ENCODE assay signal across 29 cellular contexts in the genomic region with DNA sequence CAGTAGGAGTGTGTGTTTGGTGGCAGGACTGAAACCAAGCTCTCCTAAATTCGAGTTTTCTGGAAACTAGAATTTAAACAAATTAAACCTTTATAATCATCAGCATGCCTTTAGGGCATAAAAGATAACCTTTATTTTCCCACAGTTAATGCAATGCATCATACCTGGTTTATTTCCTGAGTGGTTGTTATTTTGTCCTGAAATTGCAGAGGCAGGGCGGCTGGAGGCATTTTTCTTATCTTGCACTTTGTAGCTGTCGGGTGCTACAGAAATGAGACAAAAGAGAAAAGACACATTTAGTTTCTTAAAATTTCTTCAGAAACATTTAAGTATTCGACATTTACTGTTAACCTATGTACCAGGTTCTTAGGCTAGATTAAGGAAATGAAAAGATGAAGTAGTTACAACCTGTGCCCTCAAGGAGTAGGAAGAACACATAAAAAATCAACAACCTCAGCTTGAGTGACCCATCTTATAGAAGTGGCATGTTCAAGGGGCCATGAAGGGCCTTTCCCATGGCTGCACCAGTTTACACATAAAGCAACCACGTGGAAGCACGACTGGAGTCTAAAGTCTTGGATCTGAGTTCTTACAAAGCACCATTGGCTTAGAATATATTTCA.
"Had no signal": no experiment of that assay in that cellular context is flagged by ENCODE, and none has a peak within 500 bp of the region (broad histone marks: within the 10 kb centered on the region; RNA-seq: fewer than 3 reads in every experiment).

No MANE protein-coding gene starts in this region.

- H3K4me3 ChIP-seq: breast epithelium, gastroesophageal sphincter, left ventricle myocardium inferior, lung, right atrium auricular region, smooth muscle cell, stomach, tibial nerve, uterus had no signal

- H3K9me3 ChIP-seq: breast epithelium, gastroesophageal sphincter, left ventricle myocardium inferior, right atrium auricular region, stomach, tibial nerve, uterus had no signal

- H3K36me3 ChIP-seq: breast epithelium, gastroesophageal sphincter, left ventricle myocardium inferior, right atrium auricular region, tibial nerve, uterus had no signal

- H3K4me3 Mint-ChIP-seq: activated CD4-positive, alpha-beta T cell treated with anti-CD3 and anti-CD28 coated beads for 36 hours; activated CD8-positive, alpha-beta memory T cell treated with anti-CD3 and anti-CD28 coated beads, Interleukin-2, amount 10 ng/mL, durations not matched to agents 7 days and 5 days; activated CD8-positive, alpha-beta T cell treated with anti-CD3 and anti-CD28 coated beads, Interleukin-2, amount 10 ng/mL, durations not matched to agents 7 days and 5 days; activated naive CD4-positive, alpha-beta T cell treated with anti-CD3 and anti-CD28 coated beads, Interleukin-2, amount 50 U/mL, for 24 hours; activated naive CD8-positive, alpha-beta T cell treated with anti-CD3 and anti-CD28 coated beads, Interleukin-2, amount 50 U/mL, for 24 hours; immature natural killer cell; natural killer cell treated with Interleukin-12 subunit alpha and Interleukin-12 subunit beta and Interleukin-15 and Interleukin-18, amount 100 ng/mL, for 72 hours; stimulated activated memory B cell treated with anti-CD40 and anti-IgM and Interleukin-4, amounts not matched to agents 10 μg/mL and 1 μg/mL and 100 μg/mL, for 72 hours had no signal

- H3K4me1 Mint-ChIP-seq: activated CD4-positive, alpha-beta T cell treated with anti-CD3 and anti-CD28 coated beads for 36 hours; activated CD8-positive, alpha-beta memory T cell treated with anti-CD3 and anti-CD28 coated beads, Interleukin-2, amount 10 ng/mL, durations not matched to agents 7 days and 5 days; activated naive CD4-positive, alpha-beta T cell treated with anti-CD3 and anti-CD28 coated beads, Interleukin-2, amount 50 U/mL, for 24 hours; activated naive CD8-positive, alpha-beta T cell treated with anti-CD3 and anti-CD28 coated beads, Interleukin-2, amount 50 U/mL, for 24 hours; immature natural killer cell; stimulated activated memory B cell treated with anti-CD40 and anti-IgM and Interleukin-4, amounts not matched to agents 10 μg/mL and 1 μg/mL and 100 μg/mL, for 72 hours had no signal

- ATAC-seq: activated CD4-positive, alpha-beta T cell treated with anti-CD3 and anti-CD28 coated beads for 36 hours; activated CD8-positive, alpha-beta memory T cell treated with anti-CD3 and anti-CD28 coated beads, Interleukin-2, amount 10 ng/mL, durations not matched to agents 7 days and 5 days; activated CD8-positive, alpha-beta T cell treated with anti-CD3 and anti-CD28 coated beads, Interleukin-2, amount 10 ng/mL, durations not matched to agents 7 days and 5 days; activated naive CD8-positive, alpha-beta T cell treated with anti-CD3 and anti-CD28 coated beads, Interleukin-2, amount 50 U/mL, for 24 hours; gastroesophageal sphincter; natural killer cell treated with Interleukin-12 subunit alpha and Interleukin-12 subunit beta and Interleukin-15 and Interleukin-18, amount 100 ng/mL, for 72 hours; stimulated activated memory B cell treated with anti-CD40 and anti-IgM and Interleukin-4, amounts not matched to agents 10 μg/mL and 1 μg/mL and 100 μg/mL, for 72 hours had no signal

- H3K9me3 Mint-ChIP-seq: activated naive CD4-positive, alpha-beta T cell treated with anti-CD3 and anti-CD28 coated beads, Interleukin-2, amount 50 U/mL, for 24 hours; activated naive CD8-positive, alpha-beta T cell treated with anti-CD3 and anti-CD28 coated beads, Interleukin-2, amount 50 U/mL, for 24 hours; activated T-helper 2 cell treated with anti-CD3 and anti-CD28 coated beads, Interferon-gamma antibody, Interleukin-2, Interleukin-4, amounts not matched to agents 10 μg/mL and 5 μg/mL and 100 μg/mL, durations not matched to agents 14 hours and 24 hours and 36 hours; immature natural killer cell; natural killer cell treated with Interleukin-12 subunit alpha and Interleukin-12 subunit beta and Interleukin-15 and Interleukin-18, amount 100 ng/mL, for 72 hours; stimulated activated memory B cell treated with anti-CD40 and anti-IgM and Interleukin-4, amounts not matched to agents 10 μg/mL and 1 μg/mL and 100 μg/mL, for 72 hours had no signal

- DNase-seq: activated CD4-positive, alpha-beta T cell treated with anti-CD3 and anti-CD28 coated beads for 36 hours; activated CD4-positive, CD25-positive, alpha-beta regulatory T cell; activated CD8-positive, alpha-beta memory T cell treated with anti-CD3 and anti-CD28 coated beads, Interleukin-2, amount 10 ng/mL, durations not matched to agents 7 days and 5 days; activated CD8-positive, alpha-beta T cell treated with anti-CD3 and anti-CD28 coated beads, Interleukin-2, amount 10 ng/mL, durations not matched to agents 7 days and 5 days; activated naive CD8-positive, alpha-beta T cell treated with anti-CD3 and anti-CD28 coated beads, Interleukin-2, amount 50 U/mL, for 24 hours; activated T-cell treated with anti-CD3 and anti-CD28 coated beads, Interleukin-2, amount 50 U/mL, for 48 hours; central memory CD4-positive, alpha-beta T cell; effector memory CD4-positive, alpha-beta T cell; head of caudate nucleus; hypothalamus; immature natural killer cell; kidney; left ventricle myocardium inferior; mesendoderm; stimulated activated CD4-positive, alpha-beta T cell treated with anti-CD3 and anti-CD28 coated beads, Interleukin-1b, Interleukin-23, amount 100 ng/mL, for 48 hours; stimulated activated CD4-positive, alpha-beta T cell treated with anti-CD3 and anti-CD28 coated beads, Interleukin-4, amount 100 ng/mL, for 4 hours; stimulated activated CD8-positive, alpha-beta memory T cell treated with anti-CD3 and anti-CD28 coated beads, Interleukin-4, amount 100 ng/mL, for 48 hours; stomach; uterus had no signal

- H3K27me3 ChIP-seq: breast epithelium, gastroesophageal sphincter, right atrium auricular region, stomach, tibial nerve, uterus had no signal

- H3K27me3 Mint-ChIP-seq: activated CD4-positive, alpha-beta T cell treated with anti-CD3 and anti-CD28 coated beads for 36 hours; activated naive CD8-positive, alpha-beta T cell treated with anti-CD3 and anti-CD28 coated beads, Interleukin-2, amount 50 U/mL, for 24 hours had no signal

- H3K4me2 ChIP-seq: smooth muscle cell had no signal

- H3K4me1 ChIP-seq: breast epithelium, gastroesophageal sphincter, left ventricle myocardium inferior, right atrium auricular region, stomach, tibial nerve, uterus had no signal

- H3K27ac Mint-ChIP-seq: activated CD4-positive, alpha-beta T cell treated with anti-CD3 and anti-CD28 coated beads for 36 hours; activated CD8-positive, alpha-beta memory T cell treated with anti-CD3 and anti-CD28 coated beads, Interleukin-2, amount 10 ng/mL, durations not matched to agents 7 days and 5 days; activated CD8-positive, alpha-beta T cell treated with anti-CD3 and anti-CD28 coated beads, Interleukin-2, amount 10 ng/mL, durations not matched to agents 7 days and 5 days; activated naive CD4-positive, alpha-beta T cell treated with anti-CD3 and anti-CD28 coated beads, Interleukin-2, amount 50 U/mL, for 24 hours; activated naive CD8-positive, alpha-beta T cell treated with anti-CD3 and anti-CD28 coated beads, Interleukin-2, amount 50 U/mL, for 24 hours; activated T-helper 2 cell treated with anti-CD3 and anti-CD28 coated beads, Interferon-gamma antibody, Interleukin-2, Interleukin-4, amounts not matched to agents 10 μg/mL and 5 μg/mL and 100 μg/mL, durations not matched to agents 14 hours and 24 hours and 36 hours; immature natural killer cell; natural killer cell treated with Interleukin-12 subunit alpha and Interleukin-12 subunit beta and Interleukin-15 and Interleukin-18, amount 100 ng/mL, for 72 hours; stimulated activated memory B cell treated with anti-CD40 and anti-IgM and Interleukin-4, amounts not matched to agents 10 μg/mL and 1 μg/mL and 100 μg/mL, for 72 hours had no signal

- H3K27ac ChIP-seq: breast epithelium, gastroesophageal sphincter, left ventricle myocardium inferior, right atrium auricular region, stomach, tibial nerve, uterus had no signal

- H3K36me3 Mint-ChIP-seq: activated CD8-positive, alpha-beta memory T cell treated with anti-CD3 and anti-CD28 coated beads, Interleukin-2, amount 10 ng/mL, durations not matched to agents 7 days and 5 days; activated naive CD4-positive, alpha-beta T cell treated with anti-CD3 and anti-CD28 coated beads, Interleukin-2, amount 50 U/mL, for 24 hours; immature natural killer cell; natural killer cell treated with Interleukin-12 subunit alpha and Interleukin-12 subunit beta and Interleukin-15 and Interleukin-18, amount 100 ng/mL, for 72 hours; stimulated activated memory B cell treated with anti-CD40 and anti-IgM and Interleukin-4, amounts not matched to agents 10 μg/mL and 1 μg/mL and 100 μg/mL, for 72 hours had no signal
